Comparison of ENCODE assay signal across 18 cellular contexts in genomic region chr2:120702751-120703150, GRCh38. TPM values are rescaled to one million over a fixed set of nuclear protein-coding genes. Genes with fewer than 3 reads are reported as not detected.
"Had no signal": no experiment of that assay in that cellular context is flagged by ENCODE, and none has a peak within 500 bp of the region (broad histone marks: within the 10 kb centered on the region; RNA-seq: fewer than 3 reads in every experiment).

No MANE protein-coding gene starts in this region.

- H3K27ac ChIP-seq: brain microvascular endothelial cell, esophagus muscularis mucosa, lower lobe of right lung, upper lobe of left lung, WERI-Rb-1 had no signal

- H3K4me3 Mint-ChIP-seq: activated CD8-positive, alpha-beta T cell treated with anti-CD3 and anti-CD28 coated beads, Interleukin-2, amount 10 ng/mL, durations not matched to agents 7 days and 5 days; natural killer cell; T-cell; T-helper 2 cell treated with Interferon-gamma antibody and Interleukin-4, amounts not matched to agents 5 μg/mL and 100 μg/mL, for 36 hours had no signal

- H3K36me3 ChIP-seq: brain microvascular endothelial cell, esophagus muscularis mucosa, lower lobe of right lung, upper lobe of left lung, WERI-Rb-1 had no signal

- FAIRE-seq: colon had no signal

- H3K4me1 Mint-ChIP-seq: natural killer cell, T-cell had no signal

- ATAC-seq: activated CD8-positive, alpha-beta T cell treated with anti-CD3 and anti-CD28 coated beads, Interleukin-2, amount 10 ng/mL, durations not matched to agents 7 days and 5 days; natural killer cell; sciatic nerve; stimulated activated naive CD8-positive, alpha-beta T cell treated with anti-CD3 and anti-CD28 coated beads, Interleukin-15, Interleukin-2, amounts not matched to agents 100 U/mL and 50 U/mL, for 24 hours; T-cell had no signal

- H3K27ac Mint-ChIP-seq: activated CD8-positive, alpha-beta T cell treated with anti-CD3 and anti-CD28 coated beads, Interleukin-2, amount 10 ng/mL, durations not matched to agents 7 days and 5 days; activated naive CD4-positive, alpha-beta T cell treated with anti-CD3 and anti-CD28 coated beads, Interleukin-2, amount 50 U/mL, for 72 hours; natural killer cell; T-cell; T-helper 2 cell treated with Interferon-gamma antibody and Interleukin-4, amounts not matched to agents 5 μg/mL and 100 μg/mL, for 36 hours had no signal

- H3K9me3 ChIP-seq: esophagus muscularis mucosa, lower lobe of right lung, upper lobe of left lung had no signal

- H3K9me3 Mint-ChIP-seq: activated naive CD4-positive, alpha-beta T cell treated with anti-CD3 and anti-CD28 coated beads, Interleukin-2, amount 50 U/mL, for 72 hours; natural killer cell; T-cell; T-helper 2 cell treated with Interferon-gamma antibody and Interleukin-4, amounts not matched to agents 5 μg/mL and 100 μg/mL, for 36 hours had no signal

- H3K27me3 ChIP-seq: brain microvascular endothelial cell, esophagus muscularis mucosa, upper lobe of left lung had no signal

- DNase-seq: activated CD4-positive, alpha-beta T cell treated with anti-CD3 and anti-CD28 coated beads, Interleukin-2, amount 50 U/mL, for 1 hour; activated CD4-positive, CD25-positive, alpha-beta regulatory T cell treated with anti-CD3 and anti-CD28 coated beads, Interleukin-2, amount 50 U/mL, for 72 hours; activated CD8-positive, alpha-beta T cell treated with anti-CD3 and anti-CD28 coated beads, Interleukin-2, amount 10 ng/mL, durations not matched to agents 7 days and 5 days; caudate nucleus; lower lobe of right lung; midbrain; natural killer cell; stimulated activated CD4-positive, alpha-beta T cell treated with anti-CD3 and anti-CD28 coated beads, Interleukin-4, amount 100 ng/mL, for 24 hours; stimulated activated naive CD8-positive, alpha-beta T cell treated with anti-CD3 and anti-CD28 coated beads, Interleukin-15, Interleukin-2, amounts not matched to agents 100 U/mL and 50 U/mL, for 24 hours; T-cell; upper lobe of left lung; WERI-Rb-1 had no signal

- H3K4me3 ChIP-seq: esophagus muscularis mucosa, lower lobe of right lung, upper lobe of left lung had no signal

- H3K4me1 ChIP-seq: esophagus muscularis mucosa, lower lobe of right lung, upper lobe of left lung had no signal

- H3K36me3 Mint-ChIP-seq: activated naive CD4-positive, alpha-beta T cell treated with anti-CD3 and anti-CD28 coated beads, Interleukin-2, amount 50 U/mL, for 72 hours; natural killer cell; T-cell had no signal

RNA-seq across cellular contexts. Expression of gene GLI2, which starts 32.9 kb away (rescaled TPM):
- total RNA-seq: activated naive CD4-positive, alpha-beta T cell treated with anti-CD3 and anti-CD28 coated beads, Interleukin-2, amount 50 U/mL, for 72 hours; natural killer cell had no signal
